ENCODE assay signal across 32 cellular contexts in the genomic region with DNA sequence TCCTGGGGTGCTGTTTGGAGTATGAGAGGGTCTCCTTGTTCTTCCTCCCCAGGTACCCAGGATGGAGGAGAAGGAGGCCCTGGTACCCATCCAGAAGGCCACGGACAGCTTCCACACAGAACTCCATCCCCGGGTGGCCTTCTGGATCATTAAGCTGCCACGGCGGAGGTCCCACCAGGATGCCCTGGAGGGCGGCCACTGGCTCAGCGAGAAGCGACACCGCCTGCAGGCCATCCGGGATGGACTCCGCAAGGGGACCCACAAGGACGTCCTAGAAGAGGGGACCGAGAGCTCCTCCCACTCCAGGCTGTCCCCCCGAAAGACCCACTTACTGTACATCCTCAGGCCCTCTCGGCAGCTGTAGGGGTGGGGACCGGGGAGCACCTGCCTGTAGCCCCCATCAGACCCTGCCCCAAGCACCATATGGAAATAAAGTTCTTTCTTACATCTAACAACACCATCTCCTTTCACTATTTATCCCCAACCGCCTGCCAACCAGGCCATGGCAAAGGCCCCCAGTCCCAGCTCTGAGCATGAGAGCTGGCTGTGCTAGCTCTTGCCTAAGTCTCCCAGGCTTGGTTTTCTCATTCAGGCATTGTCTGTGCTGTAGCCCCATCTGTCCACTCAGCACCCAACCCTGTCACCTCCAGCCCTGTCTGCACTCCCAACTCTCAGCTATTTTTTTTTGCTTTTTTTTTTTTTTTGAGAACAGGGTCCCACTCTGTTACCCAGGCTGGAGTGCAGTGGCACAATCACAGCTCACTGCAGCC. TPM values are rescaled to one million over a fixed set of nuclear protein-coding genes. Genes with fewer than 3 reads are reported as not detected.
"Had no signal": no experiment of that assay in that cellular context is flagged by ENCODE, and none has a peak within 500 bp of the region (broad histone marks: within the 10 kb centered on the region; RNA-seq: fewer than 3 reads in every experiment).

No MANE protein-coding gene starts in this region.

- H3K4me3 ChIP-seq: ascending aorta, body of pancreas, SK-N-MC had no signal

- DNase-seq: activated CD4-positive, alpha-beta T cell treated with anti-CD3 and anti-CD28 coated beads for 48 hours; activated CD4-positive, alpha-beta T cell treated with anti-CD3 and anti-CD28 coated beads, Interleukin-2, amount 50 U/mL, for 48 hours; activated CD4-positive, CD25-positive, alpha-beta regulatory T cell treated with anti-CD3 and anti-CD28 coated beads, Interleukin-2, amount 50 U/mL, for 72 hours; activated CD8-positive, alpha-beta memory T cell treated with anti-CD3 and anti-CD28 coated beads, Interleukin-2, amount 10 ng/mL, durations not matched to agents 7 days and 5 days; activated effector memory CD4-positive, alpha-beta T cell treated with Interleukin-2 at 50 U/mL for 16 hours; activated naive CD4-positive, alpha-beta T cell treated with Interleukin-2 at 50 U/mL for 16 hours; activated naive CD8-positive, alpha-beta T cell treated with anti-CD3 and anti-CD28 coated beads, Interleukin-2, amount 50 U/mL, for 24 hours; activated T-cell treated with anti-CD3 and anti-CD28 coated beads, Interleukin-2, amount 50 U/mL, for 24 hours; amniotic stem cell; body of pancreas; central memory CD4-positive, alpha-beta T cell; MM.1S; NCI-H1105; NCI-H1436; NCI-H1694 treated with DMSO at 0.1 percent for 48 hours; NCI-H2029 treated with DMSO at 0.1 percent for 48 hours; NCI-H345; NCI-H510A; NCI-H526 treated with DMSO at 0.1 percent for 48 hours; NK-92 treated with Interleukin-12 subunit alpha and Interleukin-12 subunit beta, amount 100 ng/mL, for 24 hours; OCI-M1; RPMI8226; SW 1271; T-helper 9 cell had no signal

- H3K36me3 ChIP-seq: ascending aorta had no signal

- H3K27me3 ChIP-seq: ascending aorta, body of pancreas had no signal

- H3K4me1 ChIP-seq: ascending aorta, body of pancreas had no signal

- ATAC-seq: activated CD8-positive, alpha-beta memory T cell treated with anti-CD3 and anti-CD28 coated beads, Interleukin-2, amount 10 ng/mL, durations not matched to agents 7 days and 5 days; activated naive CD4-positive, alpha-beta T cell treated with anti-CD3 and anti-CD28 coated beads, Interleukin-2, amount 50 U/mL, for 72 hours; activated naive CD8-positive, alpha-beta T cell treated with anti-CD3 and anti-CD28 coated beads, Interleukin-2, amount 50 U/mL, for 24 hours; body of pancreas; Panc1; Right ventricle myocardium inferior; WTC11 had no signal

- H3K27ac ChIP-seq: ascending aorta, body of pancreas, SK-N-MC had no signal

RNA-seq across cellular contexts. Expression of gene DKKL1, which starts 11.2 kb away (rescaled TPM):
- total RNA-seq: activated CD8-positive, alpha-beta memory T cell treated with anti-CD3 and anti-CD28 coated beads, Interleukin-2, amount 10 ng/mL, durations not matched to agents 7 days and 5 days; activated naive CD4-positive, alpha-beta T cell treated with anti-CD3 and anti-CD28 coated beads, Interleukin-2, amount 50 U/mL, for 72 hours; activated T-helper 1 cell treated with anti-CD3 and anti-CD28 coated beads, Interleukin-12 subunit alpha, Interleukin-12 subunit beta, Interleukin-2, Interleukin-4 antibody, amounts not matched to agents 30 ng/mL and 10 ng/mL and 1 ng/mL, durations not matched to agents 14 hours and 24 hours and 36 hours; ascending aorta; body of pancreas; bronchial epithelial cell; Right ventricle myocardium inferior had no signal

RNA-seq across cellular contexts. Expression of gene TEAD2, which starts 12.6 kb away (rescaled TPM):
- total RNA-seq: activated CD8-positive, alpha-beta memory T cell treated with anti-CD3 and anti-CD28 coated beads, Interleukin-2, amount 10 ng/mL, durations not matched to agents 7 days and 5 days; activated T-helper 1 cell treated with anti-CD3 and anti-CD28 coated beads, Interleukin-12 subunit alpha, Interleukin-12 subunit beta, Interleukin-2, Interleukin-4 antibody, amounts not matched to agents 30 ng/mL and 10 ng/mL and 1 ng/mL, durations not matched to agents 14 hours and 24 hours and 36 hours had no signal

RNA-seq across cellular contexts. Expression of gene KASH5, which starts 13.2 kb away (rescaled TPM):
- total RNA-seq: activated T-helper 1 cell treated with anti-CD3 and anti-CD28 coated beads, Interleukin-12 subunit alpha, Interleukin-12 subunit beta, Interleukin-2, Interleukin-4 antibody, amounts not matched to agents 30 ng/mL and 10 ng/mL and 1 ng/mL, durations not matched to agents 14 hours and 24 hours and 36 hours; ascending aorta; bronchial epithelial cell; Right ventricle myocardium inferior had no signal

RNA-seq across cellular contexts. Expression of gene CD37, which starts 39.6 kb away (rescaled TPM):
- total RNA-seq: bronchial epithelial cell had no signal

RNA-seq across cellular contexts. Expression of gene PTH2, which starts 48.4 kb away (rescaled TPM):
- total RNA-seq: activated CD8-positive, alpha-beta memory T cell treated with anti-CD3 and anti-CD28 coated beads, Interleukin-2, amount 10 ng/mL, durations not matched to agents 7 days and 5 days; activated naive CD4-positive, alpha-beta T cell treated with anti-CD3 and anti-CD28 coated beads, Interleukin-2, amount 50 U/mL, for 72 hours; activated T-helper 1 cell treated with anti-CD3 and anti-CD28 coated beads, Interleukin-12 subunit alpha, Interleukin-12 subunit beta, Interleukin-2, Interleukin-4 antibody, amounts not matched to agents 30 ng/mL and 10 ng/mL and 1 ng/mL, durations not matched to agents 14 hours and 24 hours and 36 hours; ascending aorta; body of pancreas; bronchial epithelial cell; Right ventricle myocardium inferior had no signal
